In the genomic region with DNA sequence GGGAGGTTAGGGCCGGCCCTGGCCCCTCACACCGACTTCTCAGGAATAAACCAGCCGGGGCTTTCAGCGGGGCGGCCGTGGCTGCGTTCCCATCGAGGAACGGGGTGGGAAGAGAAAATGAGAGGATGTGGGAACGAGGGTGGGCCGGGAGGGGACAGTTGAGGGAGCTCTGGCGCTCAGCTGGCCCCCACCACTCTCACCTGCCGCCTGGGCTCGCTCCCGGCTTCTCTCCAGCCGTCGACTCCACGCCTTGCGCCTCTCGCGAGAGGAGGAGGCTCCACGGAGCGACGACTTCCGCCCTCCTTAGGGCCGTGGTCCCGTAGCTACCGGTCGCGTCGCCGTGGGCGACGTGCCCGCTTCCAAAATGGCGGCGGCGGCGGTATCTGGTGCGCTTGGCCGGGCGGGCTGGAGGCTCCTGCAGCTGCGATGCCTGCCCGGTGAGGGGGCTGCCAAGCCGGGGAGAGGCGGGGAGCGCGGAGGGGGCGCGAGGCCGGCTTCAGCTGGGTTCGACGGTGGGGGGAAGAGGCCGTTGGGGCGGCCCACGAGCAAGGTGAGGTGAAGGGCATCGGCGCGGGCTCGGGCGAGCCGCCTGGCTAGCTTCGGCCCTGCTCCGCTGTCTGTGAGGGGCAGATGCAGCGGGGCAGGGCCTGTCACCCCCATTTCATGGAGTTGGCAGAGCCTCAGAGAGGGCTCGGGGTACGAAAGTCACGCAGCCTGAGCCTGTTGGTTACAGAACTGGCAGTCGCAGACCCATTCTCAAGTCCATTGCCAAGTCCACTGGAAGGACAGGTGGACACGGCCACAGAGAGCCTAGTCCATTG, we compare ENCODE assay signal across 8 cellular contexts. TPM values are rescaled to one million over a fixed set of nuclear protein-coding genes. Genes with fewer than 3 reads are reported as not detected.
A peak's percentile ranks its signal among the peaks of the same experiment; 100 is the strongest.
DNase-seq lines count a peak whose midpoint lies in the region; ATAC-seq and TF ChIP-seq lines count a peak whose summit lies in the region.

CIAPIN1 (minus strand) TSS at position 244 of the 821 bp plus-strand sequence. CDS start 6,457 bp downstream, outside the sequence.
A gene with protein sequence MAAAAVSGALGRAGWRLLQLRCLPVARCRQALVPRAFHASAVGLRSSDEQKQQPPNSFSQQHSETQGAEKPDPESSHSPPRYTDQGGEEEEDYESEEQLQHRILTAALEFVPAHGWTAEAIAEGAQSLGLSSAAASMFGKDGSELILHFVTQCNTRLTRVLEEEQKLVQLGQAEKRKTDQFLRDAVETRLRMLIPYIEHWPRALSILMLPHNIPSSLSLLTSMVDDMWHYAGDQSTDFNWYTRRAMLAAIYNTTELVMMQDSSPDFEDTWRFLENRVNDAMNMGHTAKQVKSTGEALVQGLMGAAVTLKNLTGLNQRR (plus strand): TSS at position 338 of the 821 bp plus-strand sequence. CDS start 27 bp downstream, at position 365.

- CTCF ChIA-PET in BJ (lab: Yijun Ruan, JAX): interaction anchor here (1.3 to 1.8 kb wide), 8 partner anchors 13 to 147 kb away, joined by 3 to 10 read pairs (median 6); partner anchors contain the start of gene POLR2C

- no peaks in the 10 kb centered on the region for H3K27me3 ChIP-seq in BJ (ENCODE audit: control insufficient read depth, insufficient read depth, low read length)

- intact Hi-C loops in left colon (cut with DNase I, micrococcal nuclease): no loop called here

- TF ChIP-seq CTCF in BJ (IDR thresholded peaks at IDR 0.05; ENCODE audit: insufficient read depth, low read depth, low read length): no peak

- DNase-seq in BJ (ENCODE audit: low read depth) (peak; percentile 59), GM19240 (ENCODE audit: insufficient read length, low spot score) (peak; percentile 89), NCI-H526 (lab: John Stamatoyannopoulos, UW) (peak; percentile 74 to 92), left colon (peak; percentile 94 to 96)
- DNase-seq in activated CD4-positive, alpha-beta T cell treated with anti-CD3 and anti-CD28 coated beads for 48 hours: peak; percentile 95
- DNase-seq in stimulated activated CD4-positive, alpha-beta T cell treated with anti-CD3 and anti-CD28 coated beads, Interleukin-1b, Interleukin-23, amount 100 ng/mL, for 4 hours (ENCODE audit: low read depth in 2 of 2): peak; percentile 87 to 90

- H3K4me3 ChIP-seq in BJ (ENCODE audit: low read depth, low read length): peak within 1 kb of the TSS; percentile 97

- ATAC-seq in HG03457 (IDR thresholded peaks at IDR 0.05; ENCODE audit: unreplicated experiment): peak; percentile 92
- peak; percentile 97 for ATAC-seq in left colon

- POLR2A ChIA-PET in BJ (lab: Charles Lee): interaction anchor here (0.6 to 0.7 kb wide), 4 partner anchors 174 to 705 kb away, joined by 3 to 6 read pairs (median 4); partner anchors contain the start of gene ARL2BP

- H3K36me3 ChIP-seq in BJ (ENCODE audit: control insufficient read depth, insufficient read depth, low read length): peaks cover 2% of the 10 kb centered on the region

- peak within 1 kb of the TSS; percentile 83 for H3K27ac ChIP-seq in cingulate gyrus (ENCODE audit: low read depth, low read length)

RNA-seq across cellular contexts. Expression of gene CIAPIN1, which starts in this region (rescaled TPM):
- 51.6 and 55.3 TPM in 2 replicates for polyA plus RNA-seq in BJ (2011; rRNA removed)
- 17.2 and 19.9 TPM in 2 replicates for polyA minus RNA-seq in BJ (2011; rRNA and poly(A)+ RNA removed)
- 10 to 100 TPM; 47.3 to 72.5 TPM for total RNA-seq in left colon

RNA-seq across cellular contexts. Expression of the second gene that starts in this region (rescaled TPM):
- polyA plus RNA-seq in BJ (2011; rRNA removed): 62.7 and 69.5 TPM in 2 replicates
- 23.5 and 38.4 TPM in 2 replicates for polyA minus RNA-seq in BJ (2011; rRNA and poly(A)+ RNA removed)
- total RNA-seq in left colon: 100 to 1,000 TPM; 107 to 117 TPM

Comparison
In these comparisons a context has a peak if more than half of its experiments do, and no peak if none do; other contexts are left out.
1. Peak in every context shown above with its lines: DNase-seq, ATAC-seq, H3K4me3 ChIP-seq and H3K27ac ChIP-seq.